In the genomic region with DNA sequence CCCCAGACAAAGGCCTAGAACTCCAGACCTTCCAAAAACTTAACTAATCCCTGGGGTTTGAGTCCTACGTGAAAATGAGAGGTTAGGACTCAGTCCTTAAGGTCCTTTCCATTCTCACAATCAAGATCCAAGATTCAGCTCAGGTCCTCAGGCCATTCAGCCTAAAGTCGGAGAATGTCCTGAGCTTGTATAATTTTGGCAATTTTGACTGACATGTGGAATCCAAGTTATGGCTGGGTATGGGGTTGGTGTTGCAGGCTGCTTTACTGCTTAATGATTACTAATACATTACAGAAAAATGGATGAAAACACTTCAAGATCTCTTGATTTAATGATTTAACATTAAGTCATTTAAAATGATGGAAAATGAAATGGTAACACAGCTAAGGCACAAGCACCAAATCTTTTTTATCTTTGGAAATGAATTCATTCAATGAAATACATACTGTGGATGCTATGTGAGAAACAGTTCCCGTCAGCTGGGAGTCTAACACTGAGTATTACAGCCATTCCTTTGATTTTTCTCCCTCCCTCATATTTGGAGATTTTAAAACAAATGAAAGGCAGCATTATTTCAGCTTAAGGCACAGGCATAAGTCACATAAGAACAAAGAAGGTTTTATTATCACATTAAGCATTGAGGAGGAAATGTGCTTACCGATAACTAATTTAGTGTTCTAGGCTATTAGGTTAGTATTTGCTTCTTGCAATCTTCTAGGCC, we compare ENCODE assay signal across 9 cellular contexts. TPM values are rescaled to one million over a fixed set of nuclear protein-coding genes. Genes with fewer than 3 reads are reported as not detected.
DNase-seq lines count a peak whose midpoint lies in the region; ATAC-seq and TF ChIP-seq lines count a peak whose summit lies in the region.
"Had no signal": no experiment of that assay in that cellular context is flagged by ENCODE, and none has a peak within 500 bp of the region (broad histone marks: within the 10 kb centered on the region; RNA-seq: fewer than 3 reads in every experiment).

No MANE protein-coding gene starts in this region.

- peak overlapping the region in 3 of 4 donors; percentile 44 to 70 (median 63) for H3K4me3 ChIP-seq in adrenal gland
- H3K4me3 ChIP-seq in lung = peak overlapping the region; percentile 55
- H3K4me3 ChIP-seq in tibial nerve = peak overlapping the region; percentile 27 to 66 (median 53)

- TF ChIP-seq POLR2A in adrenal gland (IDR thresholded peaks at IDR 0.05) (no peak), tibial nerve (IDR thresholded peaks at IDR 0.05) (no peak)

- TF ChIP-seq CTCF in adrenal gland (IDR thresholded peaks at IDR 0.05) (no peak), lung (IDR thresholded peaks at IDR 0.05; ENCODE audit: control extremely low read depth, extremely low read depth) (no peak), tibial nerve (IDR thresholded peaks at IDR 0.05) (no peak)

- intact Hi-C loops in adrenal gland (cut with DNase I) = no loop called here

- H3K9me3 ChIP-seq in adrenal gland (replicated peaks in 1 of 3) = no peaks in the 10 kb centered on the region
- H3K9me3 ChIP-seq in lung (ENCODE audit: control insufficient read depth in 2 of 2, insufficient read depth in 1 of 2, low read length in 1 of 2) = no peaks in the 10 kb centered on the region
- no peaks in the 10 kb centered on the region for H3K9me3 ChIP-seq in tibial nerve

- DNase-seq in activated naive CD4-positive, alpha-beta T cell treated with anti-CD3 and anti-CD28 coated beads, Interleukin-2, amount 50 U/mL, for 72 hours (ENCODE audit: low spot score in 2 of 2) = no peak
- no peak for DNase-seq in adrenal gland
- no peak for DNase-seq in lung (ENCODE audit: low spot score)
- DNase-seq in tibial nerve (ENCODE audit: low spot score in 2 of 2) = no peak
- DNase-seq in SKM-1 (lab: John Stamatoyannopoulos, UW; ENCODE audit: unreplicated experiment) = no peak
- no peak for DNase-seq in NCI-H2029 (lab: John Stamatoyannopoulos, UW)
- DNase-seq: NCI-H1930 had no signal

- peaks cover 2% of the 10 kb centered on the region for H3K27me3 Mint-ChIP-seq in activated naive CD4-positive, alpha-beta T cell treated with anti-CD3 and anti-CD28 coated beads, Interleukin-2, amount 50 U/mL, for 24 hours

- H3K36me3 Mint-ChIP-seq in activated naive CD4-positive, alpha-beta T cell treated with anti-CD3 and anti-CD28 coated beads, Interleukin-2, amount 50 U/mL, for 24 hours = no peaks in the 10 kb centered on the region
- H3K36me3 Mint-ChIP-seq in activated naive CD4-positive, alpha-beta T cell treated with anti-CD3 and anti-CD28 coated beads, Interleukin-2, amount 50 U/mL, for 72 hours = peaks cover 5 to 6% of the 10 kb centered on the region in 2 donors

- H3K27ac ChIP-seq in adrenal gland (peak overlapping the region in 3 of 5 donors; percentile 55 to 84 (median 72)), lung (ENCODE audit: low read depth in 1 of 2, low read length in 1 of 2) (peak overlapping the region in 1 of 2 donors; percentile 72), tibial nerve (peak overlapping the region; percentile 35 to 87 (median 78))

- no peak overlapping the region for H3K27ac Mint-ChIP-seq in activated naive CD4-positive, alpha-beta T cell treated with anti-CD3 and anti-CD28 coated beads, Interleukin-2, amount 50 U/mL, for 24 hours
- H3K27ac Mint-ChIP-seq in activated naive CD4-positive, alpha-beta T cell treated with anti-CD3 and anti-CD28 coated beads, Interleukin-2, amount 50 U/mL, for 72 hours = no peak overlapping the region

- ATAC-seq in activated naive CD4-positive, alpha-beta T cell treated with anti-CD3 and anti-CD28 coated beads, Interleukin-2, amount 50 U/mL, for 72 hours = no peak
- ATAC-seq in lung (ENCODE audit: insufficient read depth, low FRiP score) (no peak), GM19463 (IDR thresholded peaks at IDR 0.05; ENCODE audit: unreplicated experiment) (no peak)

- 25 to 40% (median 32%) methylated on average over 4 of the region's 4 CpGs for WGBS in adrenal gland, 4 donors
- WGBS in lung, 2 donors = 49 to 68% methylated on average over 4 of the region's 4 CpGs
- WGBS in tibial nerve, 2 donors = 28 to 36% methylated on average over 4 of the region's 4 CpGs

- peak overlapping the region; percentile 98 for H3K4me3 Mint-ChIP-seq in activated naive CD4-positive, alpha-beta T cell treated with anti-CD3 and anti-CD28 coated beads, Interleukin-2, amount 50 U/mL, for 24 hours

- TF ChIP-seq EP300 in tibial nerve (IDR thresholded peaks at IDR 0.05) = no peak

- H3K27me3 ChIP-seq in adrenal gland (no peaks in the 10 kb centered on the region), lung (ENCODE audit: control insufficient read depth, insufficient read depth) (no peaks in the 10 kb centered on the region), tibial nerve (no peaks in the 10 kb centered on the region)

- H3K4me1 ChIP-seq in adrenal gland (replicated peaks in 1 of 2) (peaks cover 10 to 55% of the 10 kb centered on the region in 2 donors), lung (ENCODE audit: control insufficient read depth in 2 of 2, insufficient read depth in 2 of 2, low read length in 2 of 2) (peaks cover 0 to 8% of the 10 kb centered on the region in 2 donors), tibial nerve (peaks cover 0 to 32% (median 11%) of the 10 kb centered on the region in 4 donors)

- H3K36me3 ChIP-seq in adrenal gland (replicated peaks in 1 of 2) = no peaks in the 10 kb centered on the region
- no peaks in the 10 kb centered on the region for H3K36me3 ChIP-seq in lung (ENCODE audit: control insufficient read depth in 2 of 2, insufficient read depth in 2 of 2, low read length in 2 of 2)
- H3K36me3 ChIP-seq in tibial nerve = no peaks in the 10 kb centered on the region

- H3K9me3 Mint-ChIP-seq in activated naive CD4-positive, alpha-beta T cell treated with anti-CD3 and anti-CD28 coated beads, Interleukin-2, amount 50 U/mL, for 24 hours = no peaks in the 10 kb centered on the region
- H3K9me3 Mint-ChIP-seq in activated naive CD4-positive, alpha-beta T cell treated with anti-CD3 and anti-CD28 coated beads, Interleukin-2, amount 50 U/mL, for 72 hours = no peaks in the 10 kb centered on the region

- H3K4me1 Mint-ChIP-seq in activated naive CD4-positive, alpha-beta T cell treated with anti-CD3 and anti-CD28 coated beads, Interleukin-2, amount 50 U/mL, for 24 hours = peaks cover 30% of the 10 kb centered on the region

RNA-seq across cellular contexts. Expression of a gene that starts 1.3 kb away (rescaled TPM):
- total RNA-seq in activated naive CD4-positive, alpha-beta T cell treated with anti-CD3 and anti-CD28 coated beads, Interleukin-2, amount 50 U/mL, for 72 hours = 1 to 10 TPM; 7.7 to 8.7 TPM
- total RNA-seq in adrenal gland = 10 to 100 TPM; 50.6 to 90.6 (median 79.8) TPM
- 10 to 100 TPM; 22.0 to 78.3 (median 27.1) TPM for polyA plus RNA-seq in adrenal gland
- total RNA-seq in lung = 10 to 100 TPM; 44.4 to 70.7 TPM
- 10 to 100 TPM; 16.4 to 21.6 TPM for polyA plus RNA-seq in lung
- 10 to 100 TPM in 3 of 4 donors, 1 to 10 TPM in 1; 9.6 to 16.8 (median 13.9) TPM for total RNA-seq in tibial nerve
